2 cellular contexts compared by ENCODE assay signal in the genomic region with DNA sequence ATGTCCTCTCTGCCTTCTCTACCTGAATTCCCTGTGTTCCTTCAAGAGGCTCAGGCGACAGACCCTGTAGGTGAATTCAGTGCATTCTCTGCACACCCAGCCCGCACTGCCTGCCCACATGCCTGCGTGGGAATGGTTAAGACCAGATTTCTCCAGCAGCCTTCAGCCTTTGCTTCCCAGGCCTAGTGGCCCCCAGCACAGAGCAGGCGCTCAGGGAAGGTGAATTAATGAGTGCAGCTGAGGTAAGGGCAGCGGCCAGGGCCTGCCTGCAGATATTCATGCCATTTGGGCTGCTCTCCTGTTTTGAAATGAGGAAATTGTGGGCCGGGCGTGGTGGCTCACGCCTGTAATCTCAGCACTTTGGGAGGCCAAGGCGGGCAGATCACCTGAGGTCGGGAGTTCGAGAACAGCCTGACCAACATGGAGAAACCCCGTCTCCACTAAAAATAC.
TF ChIP-seq lines count a peak whose summit lies in the region.

No MANE protein-coding gene starts in this region.

TF ChIP-seq in SK-N-SH, 30 proteins besides CTCF, POLR2A, EP300 and RAD21:
- TF ChIP-seq, protein P1, sequence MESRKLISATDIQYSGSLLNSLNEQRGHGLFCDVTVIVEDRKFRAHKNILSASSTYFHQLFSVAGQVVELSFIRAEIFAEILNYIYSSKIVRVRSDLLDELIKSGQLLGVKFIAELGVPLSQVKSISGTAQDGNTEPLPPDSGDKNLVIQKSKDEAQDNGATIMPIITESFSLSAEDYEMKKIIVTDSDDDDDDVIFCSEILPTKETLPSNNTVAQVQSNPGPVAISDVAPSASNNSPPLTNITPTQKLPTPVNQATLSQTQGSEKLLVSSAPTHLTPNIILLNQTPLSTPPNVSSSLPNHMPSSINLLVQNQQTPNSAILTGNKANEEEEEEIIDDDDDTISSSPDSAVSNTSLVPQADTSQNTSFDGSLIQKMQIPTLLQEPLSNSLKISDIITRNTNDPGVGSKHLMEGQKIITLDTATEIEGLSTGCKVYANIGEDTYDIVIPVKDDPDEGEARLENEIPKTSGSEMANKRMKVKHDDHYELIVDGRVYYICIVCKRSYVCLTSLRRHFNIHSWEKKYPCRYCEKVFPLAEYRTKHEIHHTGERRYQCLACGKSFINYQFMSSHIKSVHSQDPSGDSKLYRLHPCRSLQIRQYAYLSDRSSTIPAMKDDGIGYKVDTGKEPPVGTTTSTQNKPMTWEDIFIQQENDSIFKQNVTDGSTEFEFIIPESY (IDR thresholded peaks at IDR 0.05; ENCODE audit: borderline replicate concordance, low read depth): no peak
- TF ChIP-seq POLR2AphosphoS5 (IDR thresholded peaks at IDR 0.05; ENCODE audit: low read depth, low read length) (no peak), MEF2A (IDR thresholded peaks at IDR 0.05; ENCODE audit: borderline replicate concordance, low read depth) (no peak), YY1 (IDR thresholded peaks at IDR 0.05; ENCODE audit: low read depth) (no peak)

TF ChIP-seq in SK-N-SH treated with all-trans-retinoic acid at 6 μM for 48 hours, 23 proteins besides CTCF, POLR2A, EP300 and RAD21 (continued from another document):
- TF ChIP-seq, protein P2, sequence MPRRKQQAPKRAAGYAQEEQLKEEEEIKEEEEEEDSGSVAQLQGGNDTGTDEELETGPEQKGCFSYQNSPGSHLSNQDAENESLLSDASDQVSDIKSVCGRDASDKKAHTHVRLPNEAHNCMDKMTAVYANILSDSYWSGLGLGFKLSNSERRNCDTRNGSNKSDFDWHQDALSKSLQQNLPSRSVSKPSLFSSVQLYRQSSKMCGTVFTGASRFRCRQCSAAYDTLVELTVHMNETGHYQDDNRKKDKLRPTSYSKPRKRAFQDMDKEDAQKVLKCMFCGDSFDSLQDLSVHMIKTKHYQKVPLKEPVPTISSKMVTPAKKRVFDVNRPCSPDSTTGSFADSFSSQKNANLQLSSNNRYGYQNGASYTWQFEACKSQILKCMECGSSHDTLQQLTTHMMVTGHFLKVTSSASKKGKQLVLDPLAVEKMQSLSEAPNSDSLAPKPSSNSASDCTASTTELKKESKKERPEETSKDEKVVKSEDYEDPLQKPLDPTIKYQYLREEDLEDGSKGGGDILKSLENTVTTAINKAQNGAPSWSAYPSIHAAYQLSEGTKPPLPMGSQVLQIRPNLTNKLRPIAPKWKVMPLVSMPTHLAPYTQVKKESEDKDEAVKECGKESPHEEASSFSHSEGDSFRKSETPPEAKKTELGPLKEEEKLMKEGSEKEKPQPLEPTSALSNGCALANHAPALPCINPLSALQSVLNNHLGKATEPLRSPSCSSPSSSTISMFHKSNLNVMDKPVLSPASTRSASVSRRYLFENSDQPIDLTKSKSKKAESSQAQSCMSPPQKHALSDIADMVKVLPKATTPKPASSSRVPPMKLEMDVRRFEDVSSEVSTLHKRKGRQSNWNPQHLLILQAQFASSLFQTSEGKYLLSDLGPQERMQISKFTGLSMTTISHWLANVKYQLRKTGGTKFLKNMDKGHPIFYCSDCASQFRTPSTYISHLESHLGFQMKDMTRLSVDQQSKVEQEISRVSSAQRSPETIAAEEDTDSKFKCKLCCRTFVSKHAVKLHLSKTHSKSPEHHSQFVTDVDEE (CRISPR knock-in tag; IDR thresholded peaks at IDR 0.05): no peak
- TF ChIP-seq ZNF70 (CRISPR knock-in tag; IDR thresholded peaks at IDR 0.05): no peak
- TF ChIP-seq, protein P3, sequence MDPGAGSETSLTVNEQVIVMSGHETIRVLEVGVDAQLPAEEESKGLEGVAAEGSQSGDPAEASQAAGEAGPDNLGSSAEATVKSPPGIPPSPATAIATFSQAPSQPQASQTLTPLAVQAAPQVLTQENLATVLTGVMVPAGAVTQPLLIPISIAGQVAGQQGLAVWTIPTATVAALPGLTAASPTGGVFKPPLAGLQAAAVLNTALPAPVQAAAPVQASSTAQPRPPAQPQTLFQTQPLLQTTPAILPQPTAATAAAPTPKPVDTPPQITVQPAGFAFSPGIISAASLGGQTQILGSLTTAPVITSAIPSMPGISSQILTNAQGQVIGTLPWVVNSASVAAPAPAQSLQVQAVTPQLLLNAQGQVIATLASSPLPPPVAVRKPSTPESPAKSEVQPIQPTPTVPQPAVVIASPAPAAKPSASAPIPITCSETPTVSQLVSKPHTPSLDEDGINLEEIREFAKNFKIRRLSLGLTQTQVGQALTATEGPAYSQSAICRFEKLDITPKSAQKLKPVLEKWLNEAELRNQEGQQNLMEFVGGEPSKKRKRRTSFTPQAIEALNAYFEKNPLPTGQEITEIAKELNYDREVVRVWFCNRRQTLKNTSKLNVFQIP (CRISPR knock-in tag; IDR thresholded peaks at IDR 0.05; ENCODE audit: borderline replicate concordance, low read depth): no peak
- no peak for TF ChIP-seq ZNF565 (CRISPR knock-in tag; conservative IDR thresholded peaks at IDR 0.05; ENCODE audit: low read depth)
- TF ChIP-seq GLIS3 (CRISPR knock-in tag; IDR thresholded peaks at IDR 0.05): no peak
- TF ChIP-seq, protein P4, sequence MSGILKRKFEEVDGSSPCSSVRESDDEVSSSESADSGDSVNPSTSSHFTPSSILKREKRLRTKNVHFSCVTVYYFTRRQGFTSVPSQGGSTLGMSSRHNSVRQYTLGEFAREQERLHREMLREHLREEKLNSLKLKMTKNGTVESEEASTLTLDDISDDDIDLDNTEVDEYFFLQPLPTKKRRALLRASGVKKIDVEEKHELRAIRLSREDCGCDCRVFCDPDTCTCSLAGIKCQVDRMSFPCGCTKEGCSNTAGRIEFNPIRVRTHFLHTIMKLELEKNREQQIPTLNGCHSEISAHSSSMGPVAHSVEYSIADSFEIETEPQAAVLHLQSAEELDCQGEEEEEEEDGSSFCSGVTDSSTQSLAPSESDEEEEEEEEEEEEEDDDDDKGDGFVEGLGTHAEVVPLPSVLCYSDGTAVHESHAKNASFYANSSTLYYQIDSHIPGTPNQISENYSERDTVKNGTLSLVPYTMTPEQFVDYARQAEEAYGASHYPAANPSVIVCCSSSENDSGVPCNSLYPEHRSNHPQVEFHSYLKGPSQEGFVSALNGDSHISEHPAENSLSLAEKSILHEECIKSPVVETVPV (CRISPR knock-in tag; IDR thresholded peaks at IDR 0.05): no peak
- no peak for TF ChIP-seq TOX (CRISPR knock-in tag; IDR thresholded peaks at IDR 0.05; ENCODE audit: borderline replicate concordance)
- no peak for TF ChIP-seq BACH2 (CRISPR knock-in tag; IDR thresholded peaks at IDR 0.05; ENCODE audit: borderline replicate concordance)
- no peak for TF ChIP-seq ESRRG (CRISPR knock-in tag; IDR thresholded peaks at IDR 0.05)
- TF ChIP-seq PPARA (CRISPR knock-in tag; IDR thresholded peaks at IDR 0.05; ENCODE audit: borderline replicate concordance): no peak
- no peak for TF ChIP-seq ISL1 (CRISPR knock-in tag; IDR thresholded peaks at IDR 0.05)
- TF ChIP-seq ZFP30 (CRISPR knock-in tag; IDR thresholded peaks at IDR 0.05): no peak
- no peak for TF ChIP-seq ARNTL (CRISPR knock-in tag; IDR thresholded peaks at IDR 0.05; ENCODE audit: borderline replicate concordance, low read depth)
- no peak for TF ChIP-seq ZC3H10 (CRISPR knock-in tag; IDR thresholded peaks at IDR 0.05)
- TF ChIP-seq, protein P5, sequence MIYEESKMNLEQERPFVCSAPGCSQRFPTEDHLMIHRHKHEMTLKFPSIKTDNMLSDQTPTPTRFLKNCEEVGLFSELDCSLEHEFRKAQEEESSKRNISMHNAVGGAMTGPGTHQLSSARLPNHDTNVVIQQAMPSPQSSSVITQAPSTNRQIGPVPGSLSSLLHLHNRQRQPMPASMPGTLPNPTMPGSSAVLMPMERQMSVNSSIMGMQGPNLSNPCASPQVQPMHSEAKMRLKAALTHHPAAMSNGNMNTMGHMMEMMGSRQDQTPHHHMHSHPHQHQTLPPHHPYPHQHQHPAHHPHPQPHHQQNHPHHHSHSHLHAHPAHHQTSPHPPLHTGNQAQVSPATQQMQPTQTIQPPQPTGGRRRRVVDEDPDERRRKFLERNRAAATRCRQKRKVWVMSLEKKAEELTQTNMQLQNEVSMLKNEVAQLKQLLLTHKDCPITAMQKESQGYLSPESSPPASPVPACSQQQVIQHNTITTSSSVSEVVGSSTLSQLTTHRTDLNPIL (CRISPR knock-in tag; IDR thresholded peaks at IDR 0.05; ENCODE audit: low read depth): no peak
- no peak for TF ChIP-seq OSR1 (CRISPR knock-in tag; IDR thresholded peaks at IDR 0.05)
